In genomic region chr7:27739301-27739913, GRCh38 we compare ENCODE assay signal across 8 cellular contexts. TPM values are rescaled to one million over a fixed set of nuclear protein-coding genes. Genes with fewer than 3 reads are reported as not detected.
DNase-seq lines count a peak whose midpoint lies in the region; ATAC-seq lines count a peak whose summit lies in the region.

No MANE protein-coding gene starts in this region.

- H3K9me3 ChIP-seq in BLaER1 treated with 17β-estradiol and CSF1 and Interleukin-3, amounts not matched to agents 10 nM and 100 nM (replicated peaks in 1 of 11), result no peaks in the 10 kb centered on the region
- no peaks in the 10 kb centered on the region for H3K9me3 ChIP-seq in ectodermal cell (ENCODE audit: control insufficient read depth, low read length)
- no peaks in the 10 kb centered on the region for H3K9me3 ChIP-seq in mucosa of stomach (ENCODE audit: control insufficient read depth, low read length)

- H3K4me1 ChIP-seq in BLaER1 treated with 17β-estradiol and CSF1 and Interleukin-3, amounts not matched to agents 10 nM and 100 nM, result peaks cover 8 to 23% (median 20%) of the 10 kb centered on the region in 10 experiments; a peak in 19 of 20 replicates
- no peaks in the 10 kb centered on the region for H3K4me1 ChIP-seq in ectodermal cell (ENCODE audit: control insufficient read depth, insufficient read depth, low read length)
- H3K4me1 ChIP-seq in mucosa of stomach (ENCODE audit: control insufficient read depth, insufficient read depth, low read length), result peaks cover 18% of the 10 kb centered on the region

- H3K36me3 ChIP-seq in BLaER1 treated with 17β-estradiol and CSF1 and Interleukin-3, amounts not matched to agents 10 nM and 100 nM, result no peaks in the 10 kb centered on the region
- H3K36me3 ChIP-seq in ectodermal cell (ENCODE audit: control insufficient read depth, insufficient read depth, low read length) (no peaks in the 10 kb centered on the region), mucosa of stomach (ENCODE audit: control insufficient read depth, insufficient read depth, low read length) (no peaks in the 10 kb centered on the region)

- 20 to 22% methylated on average over 17 of the region's 17 CpGs for WGBS in ectodermal cell, 2 experiments

- DNase-seq in RPMI7951 (ENCODE audit: low read depth) (peak; percentile 73), D341Med (ENCODE audit: low spot score) (no peak), NCI-H1105 (lab: John Stamatoyannopoulos, UW) (no peak)

- peak overlapping the region; percentile 66 to 93 (median 86) for H3K4me2 ChIP-seq in BLaER1 treated with 17β-estradiol and CSF1 and Interleukin-3, amounts not matched to agents 10 nM and 100 nM

- peaks cover 3 to 40% (median 34%) of the 10 kb centered on the region in 11 experiments; a peak in 21 of 22 replicates for H4K20me1 ChIP-seq in BLaER1 treated with 17β-estradiol and CSF1 and Interleukin-3, amounts not matched to agents 10 nM and 100 nM

- H3K4me3 ChIP-seq in BLaER1 treated with 17β-estradiol and CSF1 and Interleukin-3, amounts not matched to agents 10 nM and 100 nM, result peak overlapping the region; percentile 88 to 100 (median 94)
- H3K4me3 ChIP-seq in ectodermal cell (ENCODE audit: insufficient read depth, low read depth, low read length) (peak overlapping the region; percentile 52), mucosa of stomach (ENCODE audit: low read length) (peak overlapping the region; percentile 96)

- H3K27me3 ChIP-seq in BLaER1 treated with 17β-estradiol and CSF1 and Interleukin-3, amounts not matched to agents 10 nM and 100 nM, result no peaks in the 10 kb centered on the region
- H3K27me3 ChIP-seq in ectodermal cell (ENCODE audit: control insufficient read depth, insufficient read depth, low read length, poor library complexity, severe bottlenecking), result no peaks in the 10 kb centered on the region
- no peaks in the 10 kb centered on the region for H3K27me3 ChIP-seq in mucosa of stomach (ENCODE audit: control insufficient read depth, insufficient read depth, low read length)

- H3K27ac ChIP-seq in BLaER1 treated with 17β-estradiol and CSF1 and Interleukin-3, amounts not matched to agents 10 nM and 100 nM, result peak overlapping the region; percentile 22 to 99 (median 91); a peak in 20 of 22 replicates
- H3K27ac ChIP-seq in ectodermal cell (ENCODE audit: insufficient read depth, low read depth, low read length, poor library complexity, severe bottlenecking), result peak overlapping the region; percentile 56

- H3K9ac ChIP-seq in BLaER1 treated with 17β-estradiol and CSF1 and Interleukin-3, amounts not matched to agents 10 nM and 100 nM, result peak overlapping the region; percentile 86 to 99 (median 94)
- peak overlapping the region; percentile 100 for H3K9ac ChIP-seq in mucosa of stomach (ENCODE audit: low read length)

- ATAC-seq in GM18519 (IDR thresholded peaks at IDR 0.05; ENCODE audit: low FRiP score, unreplicated experiment) (peak; percentile 23), HG03060 (IDR thresholded peaks at IDR 0.05; ENCODE audit: low read depth, unreplicated experiment) (peak; percentile 26)

RNA-seq across cellular contexts. Expression of gene TAX1BP1, which starts 0.6 kb away (rescaled TPM):
- total RNA-seq in RPMI7951 (2014; rRNA removed; shearing (Covaris generic)), result 83.7 and 89.4 TPM in 2 replicates
- polyA plus RNA-seq in ectodermal cell (2013, experiment 1 of 4), result 88.7 TPM
- 84.8 TPM for polyA plus RNA-seq in ectodermal cell (2013, experiment 2 of 4)
- 71.1 TPM for polyA plus RNA-seq in ectodermal cell (2013, experiment 3 of 4)
- 83.4 TPM for polyA plus RNA-seq in ectodermal cell (2013, experiment 4 of 4)
